ENCODE assay signal across 2 cellular contexts in the genomic region with DNA sequence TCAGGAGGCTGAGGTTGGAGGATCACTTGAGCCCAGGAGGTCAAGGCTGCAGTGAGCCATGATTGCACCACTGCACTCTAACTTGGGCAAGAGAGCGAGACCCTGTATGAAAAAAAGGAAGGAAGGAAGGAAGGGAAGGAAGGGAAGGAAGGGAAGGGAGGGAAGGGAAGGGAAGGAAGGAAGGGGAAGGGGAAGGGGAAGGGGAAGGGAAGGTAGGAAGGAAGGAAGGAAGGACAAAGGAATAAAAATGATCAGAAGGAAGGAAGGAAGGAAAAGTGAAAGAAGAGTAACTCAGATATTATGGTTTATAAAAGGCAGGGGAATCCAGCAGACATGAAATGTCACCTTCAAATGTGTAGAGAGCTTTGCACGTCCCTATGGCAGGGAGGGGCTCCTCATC.
A peak's percentile ranks its signal among the peaks of the same experiment; 100 is the strongest.
TF ChIP-seq lines count a peak whose summit lies in the region.

No MANE protein-coding gene starts in this region.

TF ChIP-seq in HepG2, 621 proteins besides CTCF, POLR2A, EP300 and RAD21 (continued from another document):
- peak; percentile 43 for TF ChIP-seq PCBP2 (optimal IDR thresholded peaks at IDR 0.05; ENCODE audit: low read depth, low read length, poor library complexity, severe bottlenecking)

TF ChIP-seq in WTC11, 78 proteins besides CTCF, POLR2A, EP300 and RAD21:
- TF ChIP-seq, protein P1, sequence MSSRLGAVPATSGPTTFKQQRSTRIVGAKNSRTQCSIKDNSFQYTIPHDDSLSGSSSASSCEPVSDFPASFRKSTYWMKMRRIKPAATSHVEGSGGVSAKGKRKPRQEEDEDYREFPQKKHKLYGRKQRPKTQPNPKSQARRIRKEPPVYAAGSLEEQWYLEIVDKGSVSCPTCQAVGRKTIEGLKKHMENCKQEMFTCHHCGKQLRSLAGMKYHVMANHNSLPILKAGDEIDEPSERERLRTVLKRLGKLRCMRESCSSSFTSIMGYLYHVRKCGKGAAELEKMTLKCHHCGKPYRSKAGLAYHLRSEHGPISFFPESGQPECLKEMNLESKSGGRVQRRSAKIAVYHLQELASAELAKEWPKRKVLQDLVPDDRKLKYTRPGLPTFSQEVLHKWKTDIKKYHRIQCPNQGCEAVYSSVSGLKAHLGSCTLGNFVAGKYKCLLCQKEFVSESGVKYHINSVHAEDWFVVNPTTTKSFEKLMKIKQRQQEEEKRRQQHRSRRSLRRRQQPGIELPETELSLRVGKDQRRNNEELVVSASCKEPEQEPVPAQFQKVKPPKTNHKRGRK (CRISPR knock-in tag; IDR thresholded peaks at IDR 0.05; ENCODE audit: borderline replicate concordance): no peak
- no peak for TF ChIP-seq PRRX2 (CRISPR knock-in tag; IDR thresholded peaks at IDR 0.05)
- TF ChIP-seq JAZF1 (CRISPR knock-in tag; IDR thresholded peaks at IDR 0.05): no peak
